In the genomic region with DNA sequence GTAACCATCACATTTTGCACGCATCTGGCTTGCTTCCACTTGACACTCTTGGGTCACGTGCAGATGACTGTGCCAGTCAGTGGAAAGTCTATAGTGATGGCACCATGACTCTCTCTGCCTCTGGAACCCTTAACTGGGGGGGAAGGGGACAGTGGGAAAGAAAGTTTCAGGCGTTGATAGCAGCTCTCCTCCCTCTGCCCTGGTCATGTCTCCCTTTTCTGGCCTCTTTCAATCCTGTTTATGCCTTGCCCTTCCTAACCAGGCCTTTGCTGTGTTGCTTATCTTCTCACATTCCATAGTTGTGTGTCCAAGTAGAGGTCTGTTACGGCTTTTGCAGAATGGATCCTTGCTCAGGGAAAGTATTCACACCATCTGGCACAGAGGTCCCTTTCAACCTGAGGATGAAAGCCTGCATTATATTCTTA, we compare ENCODE assay signal across 17 cellular contexts.
DNase-seq lines count a peak whose midpoint lies in the region; ATAC-seq, FAIRE-seq and TF ChIP-seq lines count a peak whose summit lies in the region.
"Had no signal": no experiment of that assay in that cellular context is flagged by ENCODE, and none has a peak within 500 bp of the region (broad histone marks: within the 10 kb centered on the region; RNA-seq: fewer than 3 reads in every experiment).

No MANE protein-coding gene starts in this region.

- H3K27me3 ChIP-seq in astrocyte (ENCODE audit: insufficient read depth, low read length), result no peaks in the 10 kb centered on the region
- no peaks in the 10 kb centered on the region for H3K27me3 ChIP-seq in psoas muscle (ENCODE audit: insufficient read depth in 3 of 3, low read length in 2 of 3)
- no peaks in the 10 kb centered on the region for H3K27me3 ChIP-seq in BE2C
- H3K27me3 ChIP-seq: suprapubic skin had no signal

- TF ChIP-seq CTCF in HFFc6 (IDR thresholded peaks at IDR 0.05) (no peak), astrocyte (IDR thresholded peaks at IDR 0.05; ENCODE audit: insufficient read depth, low read depth, low read length) (no peak), psoas muscle (IDR thresholded peaks at IDR 0.05) (no peak), BE2C (IDR thresholded peaks at IDR 0.05; ENCODE audit: low read depth, low read length) (no peak)

- 70 to 83% (median 74%) methylated on average over 4 of the region's 4 CpGs for WGBS in psoas muscle, 3 donors

- H2AFZ ChIP-seq in astrocyte (ENCODE audit: low read depth, low read length), result no peak overlapping the region

- H3K9me3 ChIP-seq in astrocyte (ENCODE audit: insufficient read depth, low read depth, low read length) (no peaks in the 10 kb centered on the region), psoas muscle (no peaks in the 10 kb centered on the region), BE2C (no peaks in the 10 kb centered on the region)
- H3K9me3 ChIP-seq: suprapubic skin had no signal

- H3K9ac ChIP-seq in astrocyte (ENCODE audit: low read length), result no peak overlapping the region

- H4K20me1 ChIP-seq in astrocyte (ENCODE audit: insufficient read depth, low read length), result peaks cover 8% of the 10 kb centered on the region

- no peak for FAIRE-seq in astrocyte (lab: Jason Lieb, UNC)
- FAIRE-seq: GM12878, keratinocyte had no signal

- DNase-seq in HFFc6 (no peak), astrocyte (ENCODE audit: low read depth) (peak; percentile 39), left cardiac atrium (no peak), psoas muscle (no peak), BE2C (no peak), NCI-H2227 (lab: John Stamatoyannopoulos, UW; ENCODE audit: unreplicated experiment) (no peak)
- DNase-seq in stimulated activated CD4-positive, alpha-beta T cell treated with anti-CD3 and anti-CD28 coated beads, Interleukin-12 subunit alpha, Interleukin-12 subunit beta, amount 100 ng/mL, for 4 hours, result no peak
- DNase-seq: activated naive CD4-positive, alpha-beta T cell treated with Interleukin-2 at 50 U/mL for 16 hours; cerebellar nuclear complex; NCI-H1436; NCI-H345 had no signal

- H3K27ac ChIP-seq in astrocyte (ENCODE audit: low read depth, low read length), result no peak overlapping the region
- no peak overlapping the region for H3K27ac ChIP-seq in psoas muscle
- H3K27ac ChIP-seq: suprapubic skin had no signal

- peaks cover 67% of the 10 kb centered on the region for H3K36me3 ChIP-seq in astrocyte (ENCODE audit: insufficient read depth, low read length)
- H3K36me3 ChIP-seq in psoas muscle (ENCODE audit: insufficient read depth in 1 of 2, low read depth in 1 of 2), result peaks cover 25 to 100% of the 10 kb centered on the region in 2 donors
- peaks cover 18% of the 10 kb centered on the region for H3K36me3 ChIP-seq in BE2C

- H3K36me3 Mint-ChIP-seq in HFFc6 (ENCODE audit: low read depth), result peaks cover 65% of the 10 kb centered on the region
- peaks cover 36% of the 10 kb centered on the region for H3K36me3 Mint-ChIP-seq in astrocyte (ENCODE audit: low read depth, unreplicated experiment)

- H3K9me3 Mint-ChIP-seq in HFFc6 (no peaks in the 10 kb centered on the region), astrocyte (ENCODE audit: unreplicated experiment) (no peaks in the 10 kb centered on the region)
- H3K9me3 Mint-ChIP-seq: CD14-positive monocyte had no signal

- intact Hi-C loops in left cardiac atrium (cut with DNase I), result no loop called here
- intact Hi-C loops in psoas muscle (cut with DNase I), result no loop called here

- H3K27ac Mint-ChIP-seq in HFFc6, result peak overlapping the region; percentile 18; the same call in 1 of the 2 replicates
- H3K27ac Mint-ChIP-seq in astrocyte (ENCODE audit: unreplicated experiment), result no peak overlapping the region

- H3K4me1 Mint-ChIP-seq in HFFc6 (ENCODE audit: low read depth) (peaks cover 25% of the 10 kb centered on the region), astrocyte (ENCODE audit: low read depth, unreplicated experiment) (peaks cover 21% of the 10 kb centered on the region)
- H3K4me1 Mint-ChIP-seq: CD14-positive monocyte had no signal

- peaks cover 1% of the 10 kb centered on the region; the same call in 1 of the 2 replicates for H3K27me3 Mint-ChIP-seq in HFFc6 (ENCODE audit: insufficient read depth)
- H3K27me3 Mint-ChIP-seq in astrocyte (ENCODE audit: low read depth, unreplicated experiment), result no peaks in the 10 kb centered on the region

- H3K4me2 ChIP-seq in astrocyte (ENCODE audit: low read length), result no peak overlapping the region

- no peak overlapping the region for H3K4me3 Mint-ChIP-seq in HFFc6
- H3K4me3 Mint-ChIP-seq in astrocyte (ENCODE audit: unreplicated experiment), result no peak overlapping the region
- H3K4me3 Mint-ChIP-seq: CD14-positive monocyte had no signal

- ATAC-seq in left cardiac atrium (peak; percentile 59 to 72), psoas muscle (peak; percentile 14 to 25 (median 18)), GM21526 (IDR thresholded peaks at IDR 0.05; ENCODE audit: low FRiP score, unreplicated experiment) (no peak)
- ATAC-seq: GM12878, SK-N-SH treated with all-trans-retinoic acid at 6 μM for 48 hours had no signal

- H3K4me3 ChIP-seq in astrocyte (ENCODE audit: insufficient read depth, low read depth, low read length) (no peak overlapping the region), psoas muscle (no peak overlapping the region), BE2C (ENCODE audit: low read depth, low read length) (no peak overlapping the region)
- H3K4me3 ChIP-seq: GM12878, suprapubic skin had no signal

- H3K4me1 ChIP-seq in astrocyte (ENCODE audit: insufficient read depth, low read length) (no peaks in the 10 kb centered on the region), psoas muscle (no peaks in the 10 kb centered on the region), BE2C (no peaks in the 10 kb centered on the region)
- H3K4me1 ChIP-seq: suprapubic skin had no signal

- no peaks in the 10 kb centered on the region for H3K79me2 ChIP-seq in astrocyte (ENCODE audit: insufficient read depth, low read length)
